1 cellular context compared by ENCODE assay signal in genomic region chr1:67830928-67831596, GRCh38.
TF ChIP-seq lines count a peak whose summit lies in the region.

No MANE protein-coding gene starts in this region.

TF ChIP-seq in SK-N-SH, 30 proteins besides CTCF, POLR2A, EP300 and RAD21 (continued from another document):
- TF ChIP-seq USF2 (IDR thresholded peaks at IDR 0.05; ENCODE audit: borderline replicate concordance, low read depth, low read length): no peak
- TF ChIP-seq ZBTB33 (IDR thresholded peaks at IDR 0.05; ENCODE audit: borderline replicate concordance, low read depth): no peak
- TF ChIP-seq FOSL2 (IDR thresholded peaks at IDR 0.05; ENCODE audit: borderline replicate concordance, low read depth): no peak
- no peak for TF ChIP-seq FOXJ3 (CRISPR knock-in tag; IDR thresholded peaks at IDR 0.05)
- TF ChIP-seq NRF1 (IDR thresholded peaks at IDR 0.05; ENCODE audit: low read depth, low read length): no peak
- TF ChIP-seq USF1 (IDR thresholded peaks at IDR 0.05; ENCODE audit: borderline replicate concordance, low read depth): no peak
- no peak for TF ChIP-seq JUND (IDR thresholded peaks at IDR 0.05)
TF ChIP-seq in SK-N-SH: peak in this region for 0.
